Comparison of ENCODE assay signal across 1 cellular context in the genomic region with DNA sequence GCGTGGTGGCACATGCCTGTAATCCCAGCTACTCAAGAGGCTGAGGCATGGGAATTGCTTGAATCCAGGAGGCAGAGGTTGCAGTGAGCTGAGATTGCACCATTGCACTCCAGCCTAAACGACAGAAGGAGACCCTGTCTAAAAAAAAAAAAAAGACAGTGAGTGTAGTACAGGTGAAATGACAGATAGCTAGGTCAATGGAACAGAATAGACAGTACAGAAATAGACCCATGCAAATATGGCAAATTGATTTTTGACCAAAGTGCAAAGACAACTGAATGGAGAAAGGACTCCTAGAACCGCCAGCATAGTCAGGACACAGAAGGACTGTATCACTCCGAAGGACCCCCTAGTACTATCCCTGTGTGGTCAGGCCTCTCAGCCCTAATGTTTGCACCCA.
TF ChIP-seq lines count a peak whose summit lies in the region.

No MANE protein-coding gene starts in this region.

TF ChIP-seq in HepG2, 621 proteins besides CTCF, POLR2A, EP300 and RAD21 (continued from another document and continues in another):
- TF ChIP-seq, protein P1, sequence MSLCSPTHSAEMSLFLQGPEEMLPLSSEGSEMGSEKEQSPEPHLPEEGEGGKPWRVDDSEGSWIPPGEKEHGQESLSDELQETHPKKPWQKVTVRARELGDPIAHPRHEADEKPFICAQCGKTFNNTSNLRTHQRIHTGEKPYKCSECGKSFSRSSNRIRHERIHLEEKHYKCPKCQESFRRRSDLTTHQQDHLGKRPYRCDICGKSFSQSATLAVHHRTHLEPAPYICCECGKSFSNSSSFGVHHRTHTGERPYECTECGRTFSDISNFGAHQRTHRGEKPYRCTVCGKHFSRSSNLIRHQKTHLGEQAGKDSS (CRISPR knock-in tag; IDR thresholded peaks at IDR 0.05; ENCODE audit: borderline replicate concordance, low read depth) = no peak
- TF ChIP-seq ZSCAN20 (CRISPR knock-in tag; IDR thresholded peaks at IDR 0.05; ENCODE audit: borderline replicate concordance) (no peak), ZIK1 (CRISPR knock-in tag; IDR thresholded peaks at IDR 0.05; ENCODE audit: borderline replicate concordance, low read depth) (no peak), DNMT1 (CRISPR knock-in tag; IDR thresholded peaks at IDR 0.05) (no peak), KLF16 (CRISPR knock-in tag; IDR thresholded peaks at IDR 0.05) (0 out of 4 replicates have a peak, but pooled peaks of 1 of the 2 experiments have one; percentile 27), SATB2 (CRISPR knock-in tag; IDR thresholded peaks at IDR 0.05) (no peak), ZNF143 (CRISPR knock-in tag; IDR thresholded peaks at IDR 0.05) (no peak), CENPX (CRISPR knock-in tag; IDR thresholded peaks at IDR 0.05) (no peak), PPARG (CRISPR knock-in tag; conservative IDR thresholded peaks at IDR 0.05) (0 out of 2 replicates have a peak, but pooled peaks have one; percentile 12), DPF2 (CRISPR knock-in tag; IDR thresholded peaks at IDR 0.05; ENCODE audit: borderline replicate concordance, low read depth) (0 out of 2 replicates have a peak, but pooled peaks have one; percentile 6), MAZ (IDR thresholded peaks at IDR 0.05; ENCODE audit: borderline replicate concordance, low read depth, low read length) (no peak), MAZ (CRISPR knock-in tag; IDR thresholded peaks at IDR 0.05; ENCODE audit: low read depth) (no peak), KMT2A (CRISPR knock-in tag; IDR thresholded peaks at IDR 0.05) (no peak), NR2F6 (IDR thresholded peaks at IDR 0.05) (no peak), NR2F6 (CRISPR knock-in tag; IDR thresholded peaks at IDR 0.05) (peak; percentile 40; the same call in 1 of the 2 replicates), HMGA1 (CRISPR knock-in tag; conservative IDR thresholded peaks at IDR 0.05) (no peak), ZNF660 (CRISPR knock-in tag; IDR thresholded peaks at IDR 0.05; ENCODE audit: borderline replicate concordance, low read depth) (no peak), ZMYM3 (CRISPR knock-in tag; IDR thresholded peaks at IDR 0.05) (no peak), SIX1 (CRISPR knock-in tag; IDR thresholded peaks at IDR 0.05; ENCODE audit: borderline replicate concordance) (no peak), NFIC (IDR thresholded peaks at IDR 0.05; ENCODE audit: low read length) (peak; percentile 37; the same call in 1 of the 2 replicates), GATAD1 (CRISPR knock-in tag; IDR thresholded peaks at IDR 0.05) (no peak), EED (CRISPR knock-in tag; IDR thresholded peaks at IDR 0.05) (no peak), HNF4A (CRISPR knock-in tag; IDR thresholded peaks at IDR 0.05) (peak; percentile 79), CEBPG (CRISPR knock-in tag; IDR thresholded peaks at IDR 0.05) (peak; percentile 37; the same call in 1 of the 2 replicates), SYNCRIP (IDR thresholded peaks at IDR 0.05; ENCODE audit: insufficient read depth, low read depth, low read length) (no peak)
- TF ChIP-seq, protein P2, sequence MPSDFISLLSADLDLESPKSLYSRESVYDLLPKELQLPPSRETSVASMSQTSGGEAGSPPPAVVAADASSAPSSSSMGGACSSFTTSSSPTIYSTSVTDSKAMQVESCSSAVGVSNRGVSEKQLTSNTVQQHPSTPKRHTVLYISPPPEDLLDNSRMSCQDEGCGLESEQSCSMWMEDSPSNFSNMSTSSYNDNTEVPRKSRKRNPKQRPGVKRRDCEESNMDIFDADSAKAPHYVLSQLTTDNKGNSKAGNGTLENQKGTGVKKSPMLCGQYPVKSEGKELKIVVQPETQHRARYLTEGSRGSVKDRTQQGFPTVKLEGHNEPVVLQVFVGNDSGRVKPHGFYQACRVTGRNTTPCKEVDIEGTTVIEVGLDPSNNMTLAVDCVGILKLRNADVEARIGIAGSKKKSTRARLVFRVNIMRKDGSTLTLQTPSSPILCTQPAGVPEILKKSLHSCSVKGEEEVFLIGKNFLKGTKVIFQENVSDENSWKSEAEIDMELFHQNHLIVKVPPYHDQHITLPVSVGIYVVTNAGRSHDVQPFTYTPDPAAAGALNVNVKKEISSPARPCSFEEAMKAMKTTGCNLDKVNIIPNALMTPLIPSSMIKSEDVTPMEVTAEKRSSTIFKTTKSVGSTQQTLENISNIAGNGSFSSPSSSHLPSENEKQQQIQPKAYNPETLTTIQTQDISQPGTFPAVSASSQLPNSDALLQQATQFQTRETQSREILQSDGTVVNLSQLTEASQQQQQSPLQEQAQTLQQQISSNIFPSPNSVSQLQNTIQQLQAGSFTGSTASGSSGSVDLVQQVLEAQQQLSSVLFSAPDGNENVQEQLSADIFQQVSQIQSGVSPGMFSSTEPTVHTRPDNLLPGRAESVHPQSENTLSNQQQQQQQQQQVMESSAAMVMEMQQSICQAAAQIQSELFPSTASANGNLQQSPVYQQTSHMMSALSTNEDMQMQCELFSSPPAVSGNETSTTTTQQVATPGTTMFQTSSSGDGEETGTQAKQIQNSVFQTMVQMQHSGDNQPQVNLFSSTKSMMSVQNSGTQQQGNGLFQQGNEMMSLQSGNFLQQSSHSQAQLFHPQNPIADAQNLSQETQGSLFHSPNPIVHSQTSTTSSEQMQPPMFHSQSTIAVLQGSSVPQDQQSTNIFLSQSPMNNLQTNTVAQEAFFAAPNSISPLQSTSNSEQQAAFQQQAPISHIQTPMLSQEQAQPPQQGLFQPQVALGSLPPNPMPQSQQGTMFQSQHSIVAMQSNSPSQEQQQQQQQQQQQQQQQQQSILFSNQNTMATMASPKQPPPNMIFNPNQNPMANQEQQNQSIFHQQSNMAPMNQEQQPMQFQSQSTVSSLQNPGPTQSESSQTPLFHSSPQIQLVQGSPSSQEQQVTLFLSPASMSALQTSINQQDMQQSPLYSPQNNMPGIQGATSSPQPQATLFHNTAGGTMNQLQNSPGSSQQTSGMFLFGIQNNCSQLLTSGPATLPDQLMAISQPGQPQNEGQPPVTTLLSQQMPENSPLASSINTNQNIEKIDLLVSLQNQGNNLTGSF (CRISPR knock-in tag; IDR thresholded peaks at IDR 0.05) = no peak
- TF ChIP-seq, protein P3, sequence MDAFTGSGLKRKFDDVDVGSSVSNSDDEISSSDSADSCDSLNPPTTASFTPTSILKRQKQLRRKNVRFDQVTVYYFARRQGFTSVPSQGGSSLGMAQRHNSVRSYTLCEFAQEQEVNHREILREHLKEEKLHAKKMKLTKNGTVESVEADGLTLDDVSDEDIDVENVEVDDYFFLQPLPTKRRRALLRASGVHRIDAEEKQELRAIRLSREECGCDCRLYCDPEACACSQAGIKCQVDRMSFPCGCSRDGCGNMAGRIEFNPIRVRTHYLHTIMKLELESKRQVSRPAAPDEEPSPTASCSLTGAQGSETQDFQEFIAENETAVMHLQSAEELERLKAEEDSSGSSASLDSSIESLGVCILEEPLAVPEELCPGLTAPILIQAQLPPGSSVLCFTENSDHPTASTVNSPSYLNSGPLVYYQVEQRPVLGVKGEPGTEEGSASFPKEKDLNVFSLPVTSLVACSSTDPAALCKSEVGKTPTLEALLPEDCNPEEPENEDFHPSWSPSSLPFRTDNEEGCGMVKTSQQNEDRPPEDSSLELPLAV (CRISPR knock-in tag; conservative IDR thresholded peaks at IDR 0.05; ENCODE audit: low read depth) = no peak
- TF ChIP-seq, protein P4, sequence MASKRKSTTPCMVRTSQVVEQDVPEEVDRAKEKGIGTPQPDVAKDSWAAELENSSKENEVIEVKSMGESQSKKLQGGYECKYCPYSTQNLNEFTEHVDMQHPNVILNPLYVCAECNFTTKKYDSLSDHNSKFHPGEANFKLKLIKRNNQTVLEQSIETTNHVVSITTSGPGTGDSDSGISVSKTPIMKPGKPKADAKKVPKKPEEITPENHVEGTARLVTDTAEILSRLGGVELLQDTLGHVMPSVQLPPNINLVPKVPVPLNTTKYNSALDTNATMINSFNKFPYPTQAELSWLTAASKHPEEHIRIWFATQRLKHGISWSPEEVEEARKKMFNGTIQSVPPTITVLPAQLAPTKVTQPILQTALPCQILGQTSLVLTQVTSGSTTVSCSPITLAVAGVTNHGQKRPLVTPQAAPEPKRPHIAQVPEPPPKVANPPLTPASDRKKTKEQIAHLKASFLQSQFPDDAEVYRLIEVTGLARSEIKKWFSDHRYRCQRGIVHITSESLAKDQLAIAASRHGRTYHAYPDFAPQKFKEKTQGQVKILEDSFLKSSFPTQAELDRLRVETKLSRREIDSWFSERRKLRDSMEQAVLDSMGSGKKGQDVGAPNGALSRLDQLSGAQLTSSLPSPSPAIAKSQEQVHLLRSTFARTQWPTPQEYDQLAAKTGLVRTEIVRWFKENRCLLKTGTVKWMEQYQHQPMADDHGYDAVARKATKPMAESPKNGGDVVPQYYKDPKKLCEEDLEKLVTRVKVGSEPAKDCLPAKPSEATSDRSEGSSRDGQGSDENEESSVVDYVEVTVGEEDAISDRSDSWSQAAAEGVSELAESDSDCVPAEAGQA (IDR thresholded peaks at IDR 0.05; ENCODE audit: low read depth) = no peak
- TF ChIP-seq, protein P4 (CRISPR knock-in tag; IDR thresholded peaks at IDR 0.05; ENCODE audit: borderline replicate concordance) = no peak
- TF ChIP-seq, protein P5, sequence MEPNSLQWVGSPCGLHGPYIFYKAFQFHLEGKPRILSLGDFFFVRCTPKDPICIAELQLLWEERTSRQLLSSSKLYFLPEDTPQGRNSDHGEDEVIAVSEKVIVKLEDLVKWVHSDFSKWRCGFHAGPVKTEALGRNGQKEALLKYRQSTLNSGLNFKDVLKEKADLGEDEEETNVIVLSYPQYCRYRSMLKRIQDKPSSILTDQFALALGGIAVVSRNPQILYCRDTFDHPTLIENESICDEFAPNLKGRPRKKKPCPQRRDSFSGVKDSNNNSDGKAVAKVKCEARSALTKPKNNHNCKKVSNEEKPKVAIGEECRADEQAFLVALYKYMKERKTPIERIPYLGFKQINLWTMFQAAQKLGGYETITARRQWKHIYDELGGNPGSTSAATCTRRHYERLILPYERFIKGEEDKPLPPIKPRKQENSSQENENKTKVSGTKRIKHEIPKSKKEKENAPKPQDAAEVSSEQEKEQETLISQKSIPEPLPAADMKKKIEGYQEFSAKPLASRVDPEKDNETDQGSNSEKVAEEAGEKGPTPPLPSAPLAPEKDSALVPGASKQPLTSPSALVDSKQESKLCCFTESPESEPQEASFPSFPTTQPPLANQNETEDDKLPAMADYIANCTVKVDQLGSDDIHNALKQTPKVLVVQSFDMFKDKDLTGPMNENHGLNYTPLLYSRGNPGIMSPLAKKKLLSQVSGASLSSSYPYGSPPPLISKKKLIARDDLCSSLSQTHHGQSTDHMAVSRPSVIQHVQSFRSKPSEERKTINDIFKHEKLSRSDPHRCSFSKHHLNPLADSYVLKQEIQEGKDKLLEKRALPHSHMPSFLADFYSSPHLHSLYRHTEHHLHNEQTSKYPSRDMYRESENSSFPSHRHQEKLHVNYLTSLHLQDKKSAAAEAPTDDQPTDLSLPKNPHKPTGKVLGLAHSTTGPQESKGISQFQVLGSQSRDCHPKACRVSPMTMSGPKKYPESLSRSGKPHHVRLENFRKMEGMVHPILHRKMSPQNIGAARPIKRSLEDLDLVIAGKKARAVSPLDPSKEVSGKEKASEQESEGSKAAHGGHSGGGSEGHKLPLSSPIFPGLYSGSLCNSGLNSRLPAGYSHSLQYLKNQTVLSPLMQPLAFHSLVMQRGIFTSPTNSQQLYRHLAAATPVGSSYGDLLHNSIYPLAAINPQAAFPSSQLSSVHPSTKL (CRISPR knock-in tag; IDR thresholded peaks at IDR 0.05) = peak; percentile 72
- TF ChIP-seq, protein P6, sequence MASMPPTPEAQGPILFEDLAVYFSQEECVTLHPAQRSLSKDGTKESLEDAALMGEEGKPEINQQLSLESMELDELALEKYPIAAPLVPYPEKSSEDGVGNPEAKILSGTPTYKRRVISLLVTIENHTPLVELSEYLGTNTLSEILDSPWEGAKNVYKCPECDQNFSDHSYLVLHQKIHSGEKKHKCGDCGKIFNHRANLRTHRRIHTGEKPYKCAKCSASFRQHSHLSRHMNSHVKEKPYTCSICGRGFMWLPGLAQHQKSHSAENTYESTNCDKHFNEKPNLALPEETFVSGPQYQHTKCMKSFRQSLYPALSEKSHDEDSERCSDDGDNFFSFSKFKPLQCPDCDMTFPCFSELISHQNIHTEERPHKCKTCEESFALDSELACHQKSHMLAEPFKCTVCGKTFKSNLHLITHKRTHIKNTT (CRISPR knock-in tag; IDR thresholded peaks at IDR 0.05) = no peak
- TF ChIP-seq, protein P7, sequence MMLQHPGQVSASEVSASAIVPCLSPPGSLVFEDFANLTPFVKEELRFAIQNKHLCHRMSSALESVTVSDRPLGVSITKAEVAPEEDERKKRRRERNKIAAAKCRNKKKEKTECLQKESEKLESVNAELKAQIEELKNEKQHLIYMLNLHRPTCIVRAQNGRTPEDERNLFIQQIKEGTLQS (CRISPR knock-in tag; IDR thresholded peaks at IDR 0.05) = no peak
- TF ChIP-seq, protein P8, sequence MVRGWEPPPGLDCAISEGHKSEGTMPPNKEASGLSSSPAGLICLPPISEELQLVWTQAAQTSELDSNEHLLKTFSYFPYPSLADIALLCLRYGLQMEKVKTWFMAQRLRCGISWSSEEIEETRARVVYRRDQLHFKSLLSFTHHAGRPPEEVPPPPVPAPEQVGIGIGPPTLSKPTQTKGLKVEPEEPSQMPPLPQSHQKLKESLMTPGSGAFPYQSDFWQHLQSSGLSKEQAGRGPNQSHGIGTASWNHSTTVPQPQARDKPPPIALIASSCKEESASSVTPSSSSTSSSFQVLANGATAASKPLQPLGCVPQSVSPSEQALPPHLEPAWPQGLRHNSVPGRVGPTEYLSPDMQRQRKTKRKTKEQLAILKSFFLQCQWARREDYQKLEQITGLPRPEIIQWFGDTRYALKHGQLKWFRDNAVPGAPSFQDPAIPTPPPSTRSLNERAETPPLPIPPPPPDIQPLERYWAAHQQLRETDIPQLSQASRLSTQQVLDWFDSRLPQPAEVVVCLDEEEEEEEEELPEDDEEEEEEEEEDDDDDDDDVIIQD (CRISPR knock-in tag; IDR thresholded peaks at IDR 0.05; ENCODE audit: low read depth) = no peak
